In the genomic region with DNA sequence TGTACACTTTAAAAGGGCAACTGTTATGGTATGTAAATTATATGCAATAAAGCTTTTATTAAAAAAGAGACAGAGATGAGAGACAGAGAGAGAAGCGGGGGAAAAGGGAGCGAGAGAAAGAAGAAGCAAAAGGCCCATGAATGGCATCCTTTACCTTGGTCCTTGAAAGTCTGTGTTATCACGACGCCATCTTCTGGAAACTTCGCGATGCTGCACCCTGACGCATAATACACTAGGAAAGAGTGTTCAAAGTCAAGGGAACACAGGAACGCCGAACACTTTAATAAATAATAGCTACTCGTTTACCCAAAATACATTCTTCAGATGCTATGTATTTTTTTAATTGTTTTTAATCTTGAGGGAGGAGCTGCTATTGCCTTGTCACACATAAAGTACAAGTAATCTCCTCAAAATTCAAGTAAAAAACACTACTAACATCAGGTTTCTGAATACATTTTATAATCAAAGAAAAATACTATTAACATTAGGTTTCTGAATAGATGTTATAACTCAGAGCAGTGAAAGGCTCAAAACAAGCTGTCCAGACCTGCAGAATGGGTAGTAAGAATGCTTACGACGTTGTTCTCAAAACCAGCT, we compare ENCODE assay signal across 9 cellular contexts. TPM values are rescaled to one million over a fixed set of nuclear protein-coding genes. Genes with fewer than 3 reads are reported as not detected.
DNase-seq lines count a peak whose midpoint lies in the region; ATAC-seq, FAIRE-seq and TF ChIP-seq lines count a peak whose summit lies in the region.
"Had no signal": no experiment of that assay in that cellular context is flagged by ENCODE, and none has a peak within 500 bp of the region (broad histone marks: within the 10 kb centered on the region; RNA-seq: fewer than 3 reads in every experiment).

No MANE protein-coding gene starts in this region.

- CTCF ChIA-PET in Panc1 (lab: Charles Lee): interaction anchor here (0.6 to 1.2 kb wide), 3 partner anchors 12 to 181 kb away, joined by 3 to 6 read pairs (median 3); no protein-coding TSS in a partner anchor

- FAIRE-seq in D721Med (lab: Jason Lieb, UNC): no peak

- H3K4me3 ChIP-seq in Panc1 (ENCODE audit: low read depth in 2 of 2, low read length in 2 of 2) (no peak overlapping the region), cardiac fibroblast (replicated peaks in 1 of 2; ENCODE audit: low read depth in 2 of 2, low read length in 2 of 2) (no peak overlapping the region), lower leg skin (ENCODE audit: low read depth, poor library complexity, severe bottlenecking) (no peak overlapping the region), tibial nerve (no peak overlapping the region)
- H3K4me3 ChIP-seq: SK-N-MC had no signal

- in situ Hi-C loops in Panc1 (cut with HindIII; ENCODE audit: low pct_unique_long_range_greater_than_20kb, low sequenced_read_pairs): no loop called here

- DNase-seq in D721Med (ENCODE audit: insufficient read length, low spot score) (no peak), HT-29 (ENCODE audit: low spot score) (peak; percentile 71), Panc1 (ENCODE audit: low read depth, low spot score) (no peak), cardiac fibroblast (ENCODE audit: low read depth in 2 of 2) (peak; percentile 68 to 74), lower leg skin (ENCODE audit: low spot score in 2 of 2) (peak; percentile 52 to 85), tibial nerve (ENCODE audit: low spot score in 2 of 2) (peak in 1 of 2 donors; percentile 72)

- H3K27ac ChIP-seq in Panc1 (ENCODE audit: low read length) (no peak overlapping the region), tibial nerve (no peak overlapping the region)
- H3K27ac ChIP-seq: SK-N-MC had no signal

- H3K36me3 ChIP-seq in Panc1 (ENCODE audit: control insufficient read depth, insufficient read depth, low read length): peaks cover 9% of the 10 kb centered on the region
- peaks cover 0 to 99% (median 55%) of the 10 kb centered on the region in 3 donors for H3K36me3 ChIP-seq in tibial nerve

- ATAC-seq in Panc1 (peak; percentile 83), GM19035 (IDR thresholded peaks at IDR 0.05; ENCODE audit: unreplicated experiment) (no peak), GM21786 (IDR thresholded peaks at IDR 0.05; ENCODE audit: unreplicated experiment) (no peak)

- TF ChIP-seq CTCF in D721Med (IDR thresholded peaks at IDR 0.05; ENCODE audit: insufficient read depth, missing control alignments) (peak; percentile 78), Panc1 (IDR thresholded peaks at IDR 0.05) (peak; percentile 79), cardiac fibroblast (IDR thresholded peaks at IDR 0.05; ENCODE audit: low read depth, low read length) (peak; percentile 76), lower leg skin (IDR thresholded peaks at IDR 0.05) (no peak), tibial nerve (IDR thresholded peaks at IDR 0.05) (peak; percentile 33 to 58 (median 46))

- intact Hi-C loops in Panc1 (cut with micrococcal nuclease; ENCODE audit: unreplicated experiment) (loop anchor here (1.0 kb wide), 1 partner anchor 109 kb away; no protein-coding TSS in a partner anchor), lower leg skin (cut with DNase I; ENCODE audit: low total_unique reads) (loop anchor here (10.0 kb wide), 2 partner anchors 111 to 241 kb away; a partner anchor contains a TSS)

- no peaks in the 10 kb centered on the region for H3K4me1 ChIP-seq in Panc1 (ENCODE audit: control insufficient read depth, insufficient read depth, low read length)
- no peaks in the 10 kb centered on the region for H3K4me1 ChIP-seq in tibial nerve

- no TSS peak for BruUV-seq in Panc1 (replicated peaks; lab: Mats Ljungman, UMichigan)

- H3K27me3 ChIP-seq in Panc1 (ENCODE audit: control insufficient read depth, insufficient read depth, low read length) (no peaks in the 10 kb centered on the region), tibial nerve (no peaks in the 10 kb centered on the region)

- 39 to 40% methylated on average over 12 of the region's 12 CpGs for WGBS in lower leg skin, 2 donors
- WGBS in tibial nerve, 2 donors: 34 to 41% methylated on average over 12 of the region's 12 CpGs

- TF ChIP-seq POLR2A in lower leg skin (IDR thresholded peaks at IDR 0.05) (no peak), tibial nerve (IDR thresholded peaks at IDR 0.05) (no peak)

- POLR2A ChIA-PET in Panc1 (lab: Charles Lee): no interaction called here

- H3K9me3 ChIP-seq in Panc1 (ENCODE audit: control insufficient read depth, insufficient read depth, low read depth, low read length) (no peaks in the 10 kb centered on the region), tibial nerve (no peaks in the 10 kb centered on the region)

- no peak for TF ChIP-seq EP300 in tibial nerve (IDR thresholded peaks at IDR 0.05)

RNA-seq across cellular contexts. Expression of a gene that starts 23.0 kb away (rescaled TPM):
- total RNA-seq in HT-29 (2014; rRNA removed; shearing (Covaris generic)): not detected in 2 replicates
- not detected for total RNA-seq in Panc1 (2021; ENCODE audit: unreplicated experiment)
- polyA plus RNA-seq in Panc1 (2012; ENCODE audit: insufficient read length): not detected
- total RNA-seq in lower leg skin: not detected
- not detected for total RNA-seq in tibial nerve

RNA-seq across cellular contexts. Expression of a gene that starts 51.1 kb away (rescaled TPM):
- total RNA-seq in HT-29 (2014; rRNA removed; shearing (Covaris generic)): 50.1 and 57.4 TPM in 2 replicates
- total RNA-seq in Panc1 (2021; ENCODE audit: unreplicated experiment) (66.8 TPM), lower leg skin (10 to 100 TPM; 57.0 to 98.8 (median 81.4) TPM), tibial nerve (100 to 1,000 TPM in 3 of 4 donors, 10 to 100 TPM in 1; 98.4 to 149 (median 121) TPM)
- polyA plus RNA-seq in Panc1 (2012; ENCODE audit: insufficient read length): 59.6 TPM

Comparison
In these comparisons a context has a peak if more than half of its experiments do, and no peak if none do; other contexts are left out.
1. DNase-seq: peak in HT-29 (single experiment), cardiac fibroblast (2 of 2) and lower leg skin (2 of 2); none in D721Med (single experiment) and Panc1 (single experiment).
2. CTCF ChIP-seq: peak in D721Med (single experiment), Panc1 (single experiment), cardiac fibroblast (single experiment) and tibial nerve (5 of 5); none in lower leg skin (0 of 3).